In the genomic region with DNA sequence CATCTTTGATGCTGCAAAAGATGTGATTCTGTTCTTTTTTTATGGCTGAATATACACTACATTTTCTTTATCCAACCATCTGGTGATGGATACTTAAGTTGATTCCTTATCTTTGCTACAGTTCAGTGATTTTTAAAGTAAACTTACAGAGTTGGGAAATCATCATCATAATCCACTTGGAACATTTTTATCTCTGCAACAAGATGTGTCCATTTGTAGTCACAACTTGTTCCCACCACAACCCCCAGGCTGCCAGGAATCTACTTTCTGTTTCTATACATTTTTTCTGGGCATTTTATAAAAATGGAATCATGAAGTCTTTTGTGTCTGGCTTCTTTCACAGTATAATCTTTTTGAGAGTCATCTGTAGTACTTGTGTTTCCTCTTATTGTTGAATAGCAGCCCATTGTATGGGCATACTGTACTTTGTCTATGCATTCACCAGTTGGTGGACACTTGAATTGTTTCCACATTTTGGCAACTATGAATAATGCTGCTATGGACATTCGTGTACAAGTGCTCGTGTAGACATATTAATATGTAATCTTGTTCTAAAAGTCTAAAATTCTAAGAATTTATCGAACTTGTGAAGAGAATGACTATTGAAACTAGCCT, we compare ENCODE assay signal across 14 cellular contexts.
DNase-seq lines count a peak whose midpoint lies in the region; TF ChIP-seq lines count a peak whose summit lies in the region.
"Had no signal": no experiment of that assay in that cellular context is flagged by ENCODE, and none has a peak within 500 bp of the region (broad histone marks: within the 10 kb centered on the region; RNA-seq: fewer than 3 reads in every experiment).

No MANE protein-coding gene starts in this region.

- H3K27ac ChIP-seq in mesenchymal stem cell (ENCODE audit: low read length, poor library complexity, severe bottlenecking) = peak overlapping the region; percentile 53
- peak overlapping the region; percentile 68 for H3K27ac ChIP-seq in vagina
- no peak overlapping the region for H3K27ac ChIP-seq in adrenal gland
- H3K27ac ChIP-seq: C4-2B had no signal

- H3K4ac ChIP-seq in mesenchymal stem cell (ENCODE audit: low read depth in 1 of 2, low read length in 2 of 2) = no peak overlapping the region

- H4K8ac ChIP-seq in mesenchymal stem cell (ENCODE audit: low read length) = no peak overlapping the region

- intact Hi-C loops in vagina (cut with DNase I) = no loop called here
- intact Hi-C loops in Calu3 (cut with micrococcal nuclease; ENCODE audit: unreplicated experiment) = no loop called here
- intact Hi-C loops in adrenal gland (cut with DNase I) = no loop called here

- DNase-seq in astrocyte of the spinal cord (ENCODE audit: low read depth, low spot score) (peak; percentile 54), fibroblast of mammary gland (ENCODE audit: low read depth) (peak; percentile 30), mesenchymal stem cell (peak; percentile 55), vagina (ENCODE audit: extremely low spot score in 2 of 2) (no peak), Calu3 (no peak), adrenal gland (no peak)
- DNase-seq in activated T-cell treated with anti-CD3 and anti-CD28 coated beads, Interleukin-2, amount 50 U/mL, for 24 hours = no peak
- DNase-seq: GF-D8, KBM-7, NCI-H1436, NCI-H2227 treated with DMSO at 0.1 percent for 48 hours, NCI-H524 treated with DMSO at 0.1 percent for 48 hours had no signal

- H3K9me3 ChIP-seq in mesenchymal stem cell (ENCODE audit: control insufficient read depth, low read length) (no peaks in the 10 kb centered on the region), vagina (no peaks in the 10 kb centered on the region), adrenal gland (replicated peaks in 1 of 3) (no peaks in the 10 kb centered on the region)
- H3K9me3 ChIP-seq: HAP-1 had no signal

- H3K4me2 ChIP-seq in mesenchymal stem cell (ENCODE audit: low read length, poor library complexity, severe bottlenecking) = no peak overlapping the region

- TF ChIP-seq POLR2A in vagina (IDR thresholded peaks at IDR 0.05) (no peak), adrenal gland (IDR thresholded peaks at IDR 0.05) (no peak)

- no TSS peak for BruUV-seq in Calu3 (replicated peaks; lab: Mats Ljungman, UMichigan)

- H3K36me3 ChIP-seq in mesenchymal stem cell (ENCODE audit: control insufficient read depth in 1 of 2, insufficient read depth in 2 of 2, low read depth in 1 of 2, low read length in 2 of 2) (no peaks in the 10 kb centered on the region), vagina (no peaks in the 10 kb centered on the region), adrenal gland (replicated peaks in 1 of 2) (no peaks in the 10 kb centered on the region)
- H3K36me3 ChIP-seq: HAP-1 had no signal

- no peaks in the 10 kb centered on the region for H3K27me3 ChIP-seq in mesenchymal stem cell (ENCODE audit: control insufficient read depth in 1 of 2, insufficient read depth in 1 of 2, low read length in 2 of 2)
- no peaks in the 10 kb centered on the region for H3K27me3 ChIP-seq in vagina
- H3K27me3 ChIP-seq in adrenal gland = no peaks in the 10 kb centered on the region

- H2AK5ac ChIP-seq in mesenchymal stem cell (ENCODE audit: low read length, severe bottlenecking) = peak overlapping the region; percentile 81

- peaks cover 7% of the 10 kb centered on the region for H3K27me3 Mint-ChIP-seq in Calu3 (ENCODE audit: unreplicated experiment)
- no peaks in the 10 kb centered on the region for H3K27me3 Mint-ChIP-seq in activated T-cell treated with anti-CD3 and anti-CD28 coated beads, Interleukin-2, amount 50 U/mL, for 24 hours

- H3K4me1 ChIP-seq in mesenchymal stem cell (ENCODE audit: control insufficient read depth, insufficient read depth, low read depth, low read length) (peaks cover 11% of the 10 kb centered on the region), vagina (peaks cover 31% of the 10 kb centered on the region), adrenal gland (replicated peaks in 1 of 2) (peaks cover 19 to 23% of the 10 kb centered on the region in 2 donors)

- CTCF ChIA-PET in Calu3 (lab: Charles Lee) = no interaction called here

- in situ Hi-C loops in astrocyte of the spinal cord (cut with HindIII; ENCODE audit: low sequenced_read_pairs) = no loop called here

- no peak overlapping the region for H3K14ac ChIP-seq in mesenchymal stem cell (ENCODE audit: low read length in 2 of 2)

- no peaks in the 10 kb centered on the region for H3K4me1 Mint-ChIP-seq in Calu3 (ENCODE audit: low read depth, unreplicated experiment)
- H3K4me1 Mint-ChIP-seq in activated T-cell treated with anti-CD3 and anti-CD28 coated beads, Interleukin-2, amount 50 U/mL, for 24 hours (ENCODE audit: low read depth) = no peaks in the 10 kb centered on the region

- H3K27ac Mint-ChIP-seq in Calu3 (ENCODE audit: unreplicated experiment) = no peak overlapping the region
- H3K27ac Mint-ChIP-seq in activated T-cell treated with anti-CD3 and anti-CD28 coated beads, Interleukin-2, amount 50 U/mL, for 24 hours = no peak overlapping the region

- no peak overlapping the region for H2BK5ac ChIP-seq in mesenchymal stem cell (ENCODE audit: low read depth, low read length, poor library complexity, severe bottlenecking)

- WGBS in mesenchymal stem cell = 93% methylated on average over 3 of the region's 3 CpGs
- WGBS in adrenal gland, 4 donors = 86 to 93% (median 88%) methylated on average over 3 of the region's 3 CpGs

- H3K18ac ChIP-seq in mesenchymal stem cell (ENCODE audit: low read depth in 1 of 2, low read length in 2 of 2) = no peak overlapping the region

- no peak overlapping the region for H2BK12ac ChIP-seq in mesenchymal stem cell (ENCODE audit: low read length in 2 of 2)

- H3K4me3 ChIP-seq in astrocyte of the spinal cord (ENCODE audit: low read depth, low read length) (no peak overlapping the region), fibroblast of mammary gland (ENCODE audit: control insufficient read depth, low read depth, low read length) (no peak overlapping the region), mesenchymal stem cell (ENCODE audit: insufficient read depth in 1 of 2, low read depth in 1 of 2, low read length in 2 of 2) (no peak overlapping the region), vagina (no peak overlapping the region), adrenal gland (no peak overlapping the region)
- H3K4me3 ChIP-seq: HAP-1 had no signal

- no peak overlapping the region for H2BK15ac ChIP-seq in mesenchymal stem cell (ENCODE audit: low read depth, poor library complexity, severe bottlenecking)

- H2AFZ ChIP-seq in mesenchymal stem cell (ENCODE audit: low read depth, low read length) = no peak overlapping the region

- H3K23ac ChIP-seq in mesenchymal stem cell (ENCODE audit: low read length in 2 of 2) = no peak overlapping the region

- no peak overlapping the region for H2BK120ac ChIP-seq in mesenchymal stem cell (ENCODE audit: low read depth, low read length)

- H3K9ac ChIP-seq in mesenchymal stem cell (ENCODE audit: low read length) = peak overlapping the region; percentile 10

- no peaks in the 10 kb centered on the region for H3K36me3 Mint-ChIP-seq in Calu3 (ENCODE audit: insufficient read depth, unreplicated experiment)
- H3K36me3 Mint-ChIP-seq in activated T-cell treated with anti-CD3 and anti-CD28 coated beads, Interleukin-2, amount 50 U/mL, for 24 hours (ENCODE audit: low read depth) = no peaks in the 10 kb centered on the region

- TF ChIP-seq CTCF in astrocyte of the spinal cord (IDR thresholded peaks at IDR 0.05; ENCODE audit: low read depth, low read length) (no peak), fibroblast of mammary gland (conservative IDR thresholded peaks at IDR 0.05; ENCODE audit: control insufficient read depth, insufficient read depth, low read depth, low read length) (no peak), vagina (IDR thresholded peaks at IDR 0.05) (no peak), Calu3 (IDR thresholded peaks at IDR 0.05; ENCODE audit: unreplicated experiment) (no peak), adrenal gland (IDR thresholded peaks at IDR 0.05) (no peak)

- H4K91ac ChIP-seq in mesenchymal stem cell (ENCODE audit: low read length) = no peak overlapping the region

- no peak overlapping the region for H3K4me3 Mint-ChIP-seq in Calu3 (ENCODE audit: low read depth, unreplicated experiment)
- H3K4me3 Mint-ChIP-seq in activated T-cell treated with anti-CD3 and anti-CD28 coated beads, Interleukin-2, amount 50 U/mL, for 24 hours = no peak overlapping the region

- H3K9me3 Mint-ChIP-seq in Calu3 (ENCODE audit: low read depth, unreplicated experiment) = no peaks in the 10 kb centered on the region
- H3K9me3 Mint-ChIP-seq in activated T-cell treated with anti-CD3 and anti-CD28 coated beads, Interleukin-2, amount 50 U/mL, for 24 hours = peaks cover 5% of the 10 kb centered on the region

- no peaks in the 10 kb centered on the region for H3K79me1 ChIP-seq in mesenchymal stem cell (replicated peaks; ENCODE audit: low read length, poor library complexity, severe bottlenecking)

Comparison
In these comparisons a context has a peak if more than half of its experiments do, and no peak if none do; other contexts are left out.
1. DNase-seq: peak in astrocyte of the spinal cord (single experiment), fibroblast of mammary gland (single experiment) and mesenchymal stem cell (single experiment); none in vagina (0 of 2), Calu3 (single experiment), activated T-cell treated with anti-CD3 and anti-CD28 coated beads, Interleukin-2, amount 50 U/mL, for 24 hours (single experiment) and adrenal gland (0 of 7).
2. H3K27ac ChIP-seq: peak in mesenchymal stem cell (single experiment) and vagina (single experiment); none in adrenal gland (0 of 5).